Comparison of ENCODE assay signal across 1 cellular context in genomic region chrX:13059676-13060499, GRCh38.
TF ChIP-seq lines count a peak whose summit lies in the region.

No MANE protein-coding gene starts in this region.

TF ChIP-seq in IMR-90, 13 proteins besides CTCF, POLR2A, EP300 and RAD21:
- TF ChIP-seq MAZ (IDR thresholded peaks at IDR 0.05; ENCODE audit: borderline replicate concordance, low read depth, low read length): no peak
- TF ChIP-seq, protein P1, sequence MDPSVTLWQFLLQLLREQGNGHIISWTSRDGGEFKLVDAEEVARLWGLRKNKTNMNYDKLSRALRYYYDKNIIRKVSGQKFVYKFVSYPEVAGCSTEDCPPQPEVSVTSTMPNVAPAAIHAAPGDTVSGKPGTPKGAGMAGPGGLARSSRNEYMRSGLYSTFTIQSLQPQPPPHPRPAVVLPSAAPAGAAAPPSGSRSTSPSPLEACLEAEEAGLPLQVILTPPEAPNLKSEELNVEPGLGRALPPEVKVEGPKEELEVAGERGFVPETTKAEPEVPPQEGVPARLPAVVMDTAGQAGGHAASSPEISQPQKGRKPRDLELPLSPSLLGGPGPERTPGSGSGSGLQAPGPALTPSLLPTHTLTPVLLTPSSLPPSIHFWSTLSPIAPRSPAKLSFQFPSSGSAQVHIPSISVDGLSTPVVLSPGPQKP (IDR thresholded peaks at IDR 0.05; ENCODE audit: borderline replicate concordance, low read depth, low read length): no peak
- TF ChIP-seq BHLHE40 (IDR thresholded peaks at IDR 0.05; ENCODE audit: low read depth, low read length): no peak
- no peak for TF ChIP-seq MAFK (IDR thresholded peaks at IDR 0.05; ENCODE audit: low read depth, low read length)
- no peak for TF ChIP-seq CHD1 (IDR thresholded peaks at IDR 0.05; ENCODE audit: low read depth, low read length)
- no peak for TF ChIP-seq NFE2L2 (IDR thresholded peaks at IDR 0.05; ENCODE audit: low read depth, low read length)
- TF ChIP-seq RCOR1 (IDR thresholded peaks at IDR 0.05; ENCODE audit: insufficient replicate concordance, low read length): no peak
- no peak for TF ChIP-seq SMC3 (IDR thresholded peaks at IDR 0.05; ENCODE audit: low read depth, low read length)
- no peak for TF ChIP-seq CEBPB (IDR thresholded peaks at IDR 0.05; ENCODE audit: low read depth, low read length)
- TF ChIP-seq FOS (IDR thresholded peaks at IDR 0.05; ENCODE audit: low read depth, low read length): no peak; the same call in 1 of the 2 replicates
- TF ChIP-seq RFX5 (IDR thresholded peaks at IDR 0.05; ENCODE audit: low read depth, low read length): no peak
- TF ChIP-seq MXI1 (IDR thresholded peaks at IDR 0.05; ENCODE audit: borderline replicate concordance, low read depth, low read length): no peak
- TF ChIP-seq USF2 (IDR thresholded peaks at IDR 0.05; ENCODE audit: low read depth, low read length): no peak
